Comparison of ENCODE assay signal across 10 cellular contexts in genomic region chr20:44532981-44533331, GRCh38. TPM values are rescaled to one million over a fixed set of nuclear protein-coding genes. Genes with fewer than 3 reads are reported as not detected.
DNase-seq lines count a peak whose midpoint lies in the region; ATAC-seq, FAIRE-seq and TF ChIP-seq lines count a peak whose summit lies in the region.
"Had no signal": no experiment of that assay in that cellular context is flagged by ENCODE, and none has a peak within 500 bp of the region (broad histone marks: within the 10 kb centered on the region; RNA-seq: fewer than 3 reads in every experiment).

No MANE protein-coding gene starts in this region.

- DNase-seq in dermis blood vessel endothelial cell = peak; percentile 57
- no peak for DNase-seq in cerebellar nuclear complex (lab: John Stamatoyannopoulos, UW)
- no peak for DNase-seq in GM12891 (ENCODE audit: insufficient read length, low spot score)
- no peak for DNase-seq in DMS 273 (lab: John Stamatoyannopoulos, UW; ENCODE audit: unreplicated experiment)
- DNase-seq: amniotic stem cell, kidney glomerular epithelial cell had no signal

- no peaks in the 10 kb centered on the region for H3K36me3 ChIP-seq in DOHH2 (ENCODE audit: control insufficient read depth, low read length)
- no peaks in the 10 kb centered on the region for H3K36me3 ChIP-seq in OCI-LY3 (replicated peaks; ENCODE audit: low read depth, low read length)
- H3K36me3 ChIP-seq in neural cell (ENCODE audit: insufficient read depth, low read length) = no peaks in the 10 kb centered on the region

- TF ChIP-seq RAD21 in neural cell (conservative IDR thresholded peaks at IDR 0.05) = no peak

- H3K79me2 ChIP-seq in DOHH2 (ENCODE audit: control insufficient read depth, low read length) = peaks cover 6% of the 10 kb centered on the region
- H3K79me2 ChIP-seq in OCI-LY3 (ENCODE audit: low read length) = peaks cover 7% of the 10 kb centered on the region; the same call in 1 of the 2 replicates
- H3K79me2 ChIP-seq in neural cell (replicated peaks; ENCODE audit: insufficient read depth, low read length) = peaks cover 43% of the 10 kb centered on the region

- TF ChIP-seq CTCF in DOHH2 (IDR thresholded peaks at IDR 0.05; ENCODE audit: low read depth, low read length, poor library complexity, severe bottlenecking) (no peak), OCI-LY3 (IDR thresholded peaks at IDR 0.05; ENCODE audit: low read depth, low read length) (no peak), neural cell (IDR thresholded peaks at IDR 0.05; ENCODE audit: poor library complexity, severe bottlenecking) (no peak)

- peaks cover 6% of the 10 kb centered on the region; the same call in 1 of the 2 replicates for H3F3A ChIP-seq in DOHH2 (ENCODE audit: control insufficient read depth, insufficient read depth)
- H3F3A ChIP-seq in neural cell (ENCODE audit: insufficient read depth, low read length, poor library complexity, severe bottlenecking) = no peaks in the 10 kb centered on the region

- H3K9me2 ChIP-seq in DOHH2 (replicated peaks; ENCODE audit: control insufficient read depth, low read length) = no peaks in the 10 kb centered on the region
- H3K9me2 ChIP-seq in neural cell (ENCODE audit: insufficient read depth, low read length) = no peaks in the 10 kb centered on the region

- peaks cover 37% of the 10 kb centered on the region for H3K4me1 ChIP-seq in DOHH2 (ENCODE audit: control insufficient read depth, low read length)
- H3K4me1 ChIP-seq in OCI-LY3 (ENCODE audit: low read length) = peaks cover 12% of the 10 kb centered on the region

- H3K27me3 ChIP-seq in DOHH2 (ENCODE audit: control insufficient read depth, low read length) (no peaks in the 10 kb centered on the region), OCI-LY3 (ENCODE audit: low read depth, low read length) (no peaks in the 10 kb centered on the region), neural cell (ENCODE audit: insufficient read depth, low read depth, low read length) (no peaks in the 10 kb centered on the region)

- no peak for TF ChIP-seq POLR2A in GM12891 (IDR thresholded peaks at IDR 0.05; ENCODE audit: low read depth, low read length)

- peak overlapping the region; percentile 77; the same call in 1 of the 2 replicates for H3K4me3 ChIP-seq in DOHH2 (ENCODE audit: low read length)
- 0 out of 2 replicates have a peak overlapping the region, but pooled peaks have one; percentile 78 for H3K4me3 ChIP-seq in OCI-LY3 (ENCODE audit: low read length)
- peak overlapping the region; percentile 82 for H3K4me3 ChIP-seq in neural cell (ENCODE audit: low read length)

- peak overlapping the region; percentile 82; the same call in 1 of the 2 replicates for H3K9ac ChIP-seq in OCI-LY3 (ENCODE audit: low read length)
- peak overlapping the region; percentile 79 for H3K9ac ChIP-seq in neural cell (ENCODE audit: low read length)

- TF ChIP-seq EP300 in neural cell (conservative IDR thresholded peaks at IDR 0.05; ENCODE audit: poor library complexity, severe bottlenecking) = no peak

- H3K4me2 ChIP-seq in DOHH2 (ENCODE audit: low read length) (peak overlapping the region; percentile 71), OCI-LY3 (ENCODE audit: low read length) (peak overlapping the region; percentile 75), neural cell (ENCODE audit: low read length) (peak overlapping the region; percentile 72)

- H2AFZ ChIP-seq in OCI-LY3 (ENCODE audit: low read depth, low read length) (no peak overlapping the region), neural cell (ENCODE audit: low read depth, low read length) (no peak overlapping the region)

- FAIRE-seq in GM12891 (lab: Jason Lieb, UNC) = no peak

- no peaks in the 10 kb centered on the region for H3K9me3 ChIP-seq in DOHH2 (ENCODE audit: control insufficient read depth, insufficient read depth, low read length)
- no peaks in the 10 kb centered on the region for H3K9me3 ChIP-seq in OCI-LY3 (ENCODE audit: insufficient read depth, low read length)
- H3K9me3 ChIP-seq in neural cell (ENCODE audit: low read length) = no peaks in the 10 kb centered on the region

- no peaks in the 10 kb centered on the region for H4K20me1 ChIP-seq in DOHH2 (ENCODE audit: control insufficient read depth, insufficient read depth, low read depth, low read length)
- H4K20me1 ChIP-seq in OCI-LY3 (ENCODE audit: insufficient read depth, low read length) = no peaks in the 10 kb centered on the region
- no peaks in the 10 kb centered on the region for H4K20me1 ChIP-seq in neural cell (ENCODE audit: insufficient read depth)

- ATAC-seq in GM18909 (IDR thresholded peaks at IDR 0.05; ENCODE audit: poor library complexity, unreplicated experiment) = no peak

- no peak overlapping the region for H3K27ac ChIP-seq in DOHH2 (ENCODE audit: low read depth, low read length)
- H3K27ac ChIP-seq in OCI-LY3 (ENCODE audit: low read length) = no peak overlapping the region
- no peak overlapping the region for H3K27ac ChIP-seq in neural cell (ENCODE audit: low read length)

TF ChIP-seq in neural cell, 6 proteins besides CTCF, POLR2A, EP300 and RAD21 (continues in another document):
- TF ChIP-seq POLR2AphosphoS5 (IDR thresholded peaks at IDR 0.05) (no peak), TAF1 (IDR thresholded peaks at IDR 0.05; ENCODE audit: low read depth) (no peak), MXI1 (conservative IDR thresholded peaks at IDR 0.05; ENCODE audit: poor library complexity, severe bottlenecking) (no peak), REST (IDR thresholded peaks at IDR 0.05; ENCODE audit: borderline replicate concordance) (no peak), SMC3 (conservative IDR thresholded peaks at IDR 0.05; ENCODE audit: poor library complexity) (no peak)

TF ChIP-seq in GM12891, 5 proteins besides CTCF, POLR2A, EP300 and RAD21:
- TF ChIP-seq PAX5 (IDR thresholded peaks at IDR 0.05; ENCODE audit: insufficient read depth, low read length, severe bottlenecking) = no peak
- no peak for TF ChIP-seq POLR2AphosphoS5 (IDR thresholded peaks at IDR 0.05; ENCODE audit: low read depth, low read length)
- TF ChIP-seq SPI1 (IDR thresholded peaks at IDR 0.05; ENCODE audit: low read depth, low read length) = no peak
- no peak for TF ChIP-seq TAF1 (IDR thresholded peaks at IDR 0.05; ENCODE audit: low read depth, low read length)
- no peak for TF ChIP-seq POU2F2 (IDR thresholded peaks at IDR 0.05; ENCODE audit: low read depth, low read length)

RNA-seq across cellular contexts. Expression of gene SERINC3, which starts 11.1 kb away (rescaled TPM):
- 108 and 110 TPM in 2 replicates for total RNA-seq in dermis blood vessel endothelial cell
- 63.2 and 64.5 TPM in 2 replicates for polyA plus RNA-seq in neural cell
- polyA minus RNA-seq in neural cell = 84.4 and 89.6 TPM in 2 replicates
- polyA plus RNA-seq in GM12891 (2012; ENCODE audit: low read depth, missing spikeins) = 26.3 TPM

RNA-seq across cellular contexts. Expression of gene PKIG, which starts 49.4 kb away (rescaled TPM):
- total RNA-seq in dermis blood vessel endothelial cell = 177 and 275 TPM in 2 replicates
- 174 and 210 TPM in 2 replicates for polyA plus RNA-seq in neural cell
- 79.0 and 86.4 TPM in 2 replicates for polyA minus RNA-seq in neural cell
- 27.4 TPM for polyA plus RNA-seq in GM12891 (2012; ENCODE audit: low read depth, missing spikeins)

RNA-seq across cellular contexts. Expression of gene TTPAL, which starts 57.3 kb away (rescaled TPM):
- total RNA-seq in dermis blood vessel endothelial cell = 3.4 and 6.3 TPM in 2 replicates
- 10.5 and 11.2 TPM in 2 replicates for polyA plus RNA-seq in neural cell
- 19.2 and 20.3 TPM in 2 replicates for polyA minus RNA-seq in neural cell
- polyA plus RNA-seq in GM12891 (2012; ENCODE audit: low read depth, missing spikeins) = 5.4 TPM
